In genomic region chr9:71672573-71672972, GRCh38 we compare ENCODE assay signal across 23 cellular contexts.
DNase-seq lines count a peak whose midpoint lies in the region; ATAC-seq, FAIRE-seq and TF ChIP-seq lines count a peak whose summit lies in the region.
"Had no signal": no experiment of that assay in that cellular context is flagged by ENCODE, and none has a peak within 500 bp of the region (broad histone marks: within the 10 kb centered on the region; RNA-seq: fewer than 3 reads in every experiment).

No MANE protein-coding gene starts in this region.

- H3K4me3 ChIP-seq in A549 (no peak overlapping the region), K562 (no peak overlapping the region), vagina (no peak overlapping the region)
- H3K4me3 ChIP-seq: BLaER1 treated with 17β-estradiol and CSF1 and Interleukin-3, amounts not matched to agents 10 nM and 100 nM had no signal

- H3K27me3 ChIP-seq in K562 (ENCODE audit: control insufficient read depth in 2 of 2, insufficient read depth in 2 of 2, low read length in 2 of 2) (no peaks in the 10 kb centered on the region), vagina (no peaks in the 10 kb centered on the region)
- H3K27me3 ChIP-seq: BLaER1 treated with 17β-estradiol and CSF1 and Interleukin-3, amounts not matched to agents 10 nM and 100 nM had no signal

- TF ChIP-seq CTCF in A549 (IDR thresholded peaks at IDR 0.05) (no peak), K562 (IDR thresholded peaks at IDR 0.05 in 2 of 3, conservative IDR thresholded peaks at IDR 0.05 in 1 of 3; ENCODE audit: insufficient read depth in 2 of 3, low read depth in 1 of 3, low read length in 3 of 3) (no peak), endothelial cell (IDR thresholded peaks at IDR 0.05; ENCODE audit: unreplicated experiment) (no peak), vagina (IDR thresholded peaks at IDR 0.05) (no peak)

- WGBS in A549 (ENCODE audit: missing lambda C conversion rate) = 93% methylated on average over 1 of the region's 1 CpG
- WGBS in K562 (ENCODE audit: insufficient coverage, low coverage, missing lambda C conversion rate) = 63% methylated on average over 1 of the region's 1 CpG

- H3K9me3 Mint-ChIP-seq in endothelial cell (ENCODE audit: unreplicated experiment) = no peaks in the 10 kb centered on the region
- H3K9me3 Mint-ChIP-seq: CD4-positive, alpha-beta T cell had no signal

- no peak for FAIRE-seq in A549 (lab: Jason Lieb, UNC)
- peak; percentile 86 for FAIRE-seq in H54 (lab: Jason Lieb, UNC)
- no peak for FAIRE-seq in K562 (lab: Jason Lieb, UNC)
- FAIRE-seq: A204.1, D721Med, GM12891, GM19239 had no signal

- H4K20me1 ChIP-seq in K562 (replicated peaks; ENCODE audit: control insufficient read depth, insufficient read depth, low read length) = no peaks in the 10 kb centered on the region
- H4K20me1 ChIP-seq: BLaER1 treated with 17β-estradiol and CSF1 and Interleukin-3, amounts not matched to agents 10 nM and 100 nM had no signal

- TF ChIP-seq RAD21 in A549 (conservative IDR thresholded peaks at IDR 0.05 in 1 of 2, IDR thresholded peaks at IDR 0.05 in 1 of 2) = no peak
- TF ChIP-seq RAD21 in K562 (CRISPR knock-in tag; conservative IDR thresholded peaks at IDR 0.05 in 1 of 2, IDR thresholded peaks at IDR 0.05 in 1 of 2) = no peak

- intact Hi-C loops in K562 (cut with micrococcal nuclease) = no loop called here
- intact Hi-C loops in vagina (cut with DNase I) = no loop called here

- no peaks in the 10 kb centered on the region for H3K36me3 Mint-ChIP-seq in endothelial cell (ENCODE audit: low read depth, unreplicated experiment)
- H3K36me3 Mint-ChIP-seq: CD8-positive, alpha-beta T cell had no signal

- peak overlapping the region; percentile 86 for H3K27ac Mint-ChIP-seq in endothelial cell (ENCODE audit: unreplicated experiment)
- H3K27ac Mint-ChIP-seq: B cell; CD4-positive, alpha-beta T cell; CD8-positive, alpha-beta T cell had no signal

- no peak overlapping the region for H3K4me2 ChIP-seq in A549
- no peak overlapping the region for H3K4me2 ChIP-seq in K562 (ENCODE audit: insufficient read depth, low read length)

- no peaks in the 10 kb centered on the region for H3K27me3 Mint-ChIP-seq in endothelial cell (ENCODE audit: unreplicated experiment)
- H3K27me3 Mint-ChIP-seq: CD4-positive, alpha-beta T cell had no signal

- H3K4me1 ChIP-seq in A549 (peaks cover 30% of the 10 kb centered on the region), K562 (replicated peaks in 1 of 2; ENCODE audit: control insufficient read depth in 2 of 2, insufficient read depth in 2 of 2, low read length in 2 of 2) (peaks cover 0 to 3% of the 10 kb centered on the region in 2 experiments; a peak in 4 of 5 replicates), vagina (no peaks in the 10 kb centered on the region)
- H3K4me1 ChIP-seq: Caco-2 had no signal

- in situ Hi-C loops in K562 (cut with MboI) = no loop called here

- ATAC-seq in A549 (no peak), K562 (no peak), HG03571 (IDR thresholded peaks at IDR 0.05; ENCODE audit: unreplicated experiment) (no peak), GM19328 (IDR thresholded peaks at IDR 0.05; ENCODE audit: unreplicated experiment) (no peak)
- ATAC-seq: CD8-positive, alpha-beta T cell had no signal

- no peak for TF ChIP-seq POLR2A in A549 (IDR thresholded peaks at IDR 0.05; ENCODE audit: low read length)
- no peak for TF ChIP-seq POLR2A in H54 (IDR thresholded peaks at IDR 0.05; ENCODE audit: low read depth, low read length)
- TF ChIP-seq POLR2A in K562 (conservative IDR thresholded peaks at IDR 0.05) = no peak
- TF ChIP-seq POLR2A in vagina (IDR thresholded peaks at IDR 0.05) = no peak

- no peak overlapping the region for H3K4me3 Mint-ChIP-seq in endothelial cell (ENCODE audit: unreplicated experiment)
- H3K4me3 Mint-ChIP-seq: B cell; CD4-positive, alpha-beta T cell; CD8-positive, alpha-beta T cell had no signal

- TF ChIP-seq EP300 in A549 (IDR thresholded peaks at IDR 0.05) (no peak), K562 (IDR thresholded peaks at IDR 0.05; ENCODE audit: low read length) (no peak)

- H3K36me3 ChIP-seq in K562 (ENCODE audit: control insufficient read depth, insufficient read depth, low read length) (no peaks in the 10 kb centered on the region; the same call in 2 of the 3 replicates), vagina (no peaks in the 10 kb centered on the region)
- H3K36me3 ChIP-seq: BLaER1 treated with 17β-estradiol and CSF1 and Interleukin-3, amounts not matched to agents 10 nM and 100 nM had no signal

- no TSS peak for BruUV-seq in K562 (replicated peaks; lab: Mats Ljungman, UMichigan)

- H3K9me1 ChIP-seq in K562 (ENCODE audit: control insufficient read depth, insufficient read depth, low read length) = no peaks in the 10 kb centered on the region

- H3K9me3 ChIP-seq in A549 = peaks cover 4% of the 10 kb centered on the region; the same call in 1 of the 3 replicates
- peaks cover 2% of the 10 kb centered on the region for H3K9me3 ChIP-seq in K562 (replicated peaks; ENCODE audit: control insufficient read depth, insufficient read depth, low read depth, low read length)
- no peaks in the 10 kb centered on the region for H3K9me3 ChIP-seq in vagina
- H3K9me3 ChIP-seq: Caco-2 had no signal

- H3K4me1 Mint-ChIP-seq in endothelial cell (ENCODE audit: unreplicated experiment) = peaks cover 13% of the 10 kb centered on the region

- no peak overlapping the region for H3K27ac ChIP-seq in A549
- no peak overlapping the region for H3K27ac ChIP-seq in K562 (ENCODE audit: extremely low read depth, low read depth, low read length)
- H3K27ac ChIP-seq in vagina = no peak overlapping the region
- H3K27ac ChIP-seq: C4-2B had no signal

- POLR2A ChIA-PET in A549 (lab: Yijun Ruan, JAX) (interaction anchor here (0.6 kb wide), 2 partner anchors 67 to 91 kb away, joined by 3 to 6 read pairs; no protein-coding TSS in a partner anchor), K562 (lab: Yijun Ruan, JAX) (no interaction called here)

- CTCF ChIA-PET in A549 (lab: Yijun Ruan, JAX) (interaction anchor here (1.5 kb wide), 1 partner anchor 9 kb away, joined by 6 read pairs; no protein-coding TSS in a partner anchor), K562 (lab: Yijun Ruan, JAX; ENCODE audit: low intra/inter-chr PET ratio) (no interaction called here)

- no peak overlapping the region for H3K9ac ChIP-seq in K562 (ENCODE audit: insufficient read depth in 1 of 2, low read depth in 2 of 2, low read length in 2 of 2)

- H3K79me2 ChIP-seq in K562 (ENCODE audit: control insufficient read depth, insufficient read depth, low read length) = no peaks in the 10 kb centered on the region

- DNase-seq in A549 (ENCODE audit: low read depth in 1 of 2, low spot score in 1 of 2) = no peak
- no peak for DNase-seq in H54 (ENCODE audit: insufficient read length, low spot score)
- no peak for DNase-seq in K562 (ENCODE audit: extremely low read depth in 1 of 4, low spot score in 3 of 4)
- no peak for DNase-seq in endothelial cell (ENCODE audit: low spot score)
- no peak for DNase-seq in activated CD4-positive, alpha-beta T cell treated with anti-CD3 and anti-CD28 coated beads, Interleukin-2, amount 50 U/mL, for 48 hours
- DNase-seq in vagina (ENCODE audit: extremely low spot score in 2 of 2) = no peak
- DNase-seq: 8988T; AML-193; Caco-2; Calu3; CD4-positive, alpha-beta T cell; CD8-positive, alpha-beta T cell; DMS79 treated with DMSO at 0.1 percent for 48 hours; GF-D8 had no signal

- no peak overlapping the region for H2AFZ ChIP-seq in K562 (ENCODE audit: low read depth, low read length)

TF ChIP-seq in A549, 52 proteins besides CTCF, POLR2A, EP300 and RAD21:
- TF ChIP-seq RNF2 (IDR thresholded peaks at IDR 0.05; ENCODE audit: borderline replicate concordance, low read depth) = no peak
- TF ChIP-seq KDM1A (IDR thresholded peaks at IDR 0.05; ENCODE audit: low read depth) = no peak
- peak; percentile 81 for TF ChIP-seq MAFK (IDR thresholded peaks at IDR 0.05; ENCODE audit: partially characterized antibody)
TF ChIP-seq in A549: peak in this region for 1.

TF ChIP-seq in K562, 482 proteins besides CTCF, POLR2A, EP300 and RAD21:
- peak; percentile 38; the same call in 1 of the 2 replicates for TF ChIP-seq ZNF316 (IDR thresholded peaks at IDR 0.05)
- TF ChIP-seq ILK (tag; IDR thresholded peaks at IDR 0.05; ENCODE audit: borderline replicate concordance, low read depth) = no peak

Comparison
In these comparisons a context has a peak if more than half of its experiments do, and no peak if none do; other contexts are left out.
1. Of the 35 proteins assayed by ChIP-seq in both K562 and A549: peak only in K562: none; only in A549: MAFK; in both: none; in neither: 34.